ENCODE assay signal across 13 cellular contexts in the genomic region with DNA sequence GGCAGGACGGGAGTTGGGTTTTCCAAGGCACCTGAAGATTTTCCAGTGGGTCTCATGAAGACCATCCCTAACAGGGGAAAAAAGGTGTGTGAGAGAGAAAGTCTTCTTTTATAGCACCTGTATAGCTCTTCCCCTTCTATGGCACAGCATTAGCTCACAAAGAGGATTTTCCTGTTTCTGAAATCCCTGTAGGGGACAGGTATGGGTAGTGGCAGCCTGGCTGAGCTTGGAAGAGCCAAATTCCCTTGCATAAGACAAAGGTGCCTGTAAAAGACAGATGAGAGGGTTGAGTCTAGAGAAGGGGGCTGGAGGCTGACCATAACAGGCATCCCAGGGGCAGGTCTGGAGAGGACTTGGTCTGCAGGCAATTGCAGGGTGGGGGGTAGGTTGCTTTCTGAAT.
"Had no signal": no experiment of that assay in that cellular context is flagged by ENCODE, and none has a peak within 500 bp of the region (broad histone marks: within the 10 kb centered on the region; RNA-seq: fewer than 3 reads in every experiment).

No MANE protein-coding gene starts in this region.

- DNase-seq: activated CD4-positive, alpha-beta T cell treated with anti-CD3 and anti-CD28 coated beads, Interleukin-2, amount 50 U/mL, for 48 hours; activated CD8-positive, alpha-beta memory T cell treated with anti-CD3 and anti-CD28 coated beads, Interleukin-2, amount 10 ng/mL, durations not matched to agents 7 days and 5 days; activated naive CD4-positive, alpha-beta T cell treated with anti-CD3 and anti-CD28 coated beads for 36 hours; activated T-cell treated with anti-CD3 and anti-CD28 coated beads, Interleukin-2, amount 50 U/mL, for 1 hour; dorsolateral prefrontal cortex; kidney glomerular epithelial cell; nephron progenitor cell; ovary; WERI-Rb-1 had no signal

- H3K9me3 ChIP-seq: ascending aorta, ovary had no signal

- H3K4me3 ChIP-seq: ascending aorta, dorsolateral prefrontal cortex, ovary had no signal

- H3K4me3 Mint-ChIP-seq: activated CD8-positive, alpha-beta memory T cell treated with anti-CD3 and anti-CD28 coated beads, Interleukin-2, amount 10 ng/mL, durations not matched to agents 7 days and 5 days; activated naive CD4-positive, alpha-beta T cell treated with anti-CD3 and anti-CD28 coated beads for 36 hours; nephron progenitor cell; stimulated activated effector memory CD8-positive, alpha-beta T cell treated with anti-CD3 and anti-CD28 coated beads, Interleukin-12 subunit alpha, Interleukin-12 subunit beta, amount 100 ng/mL, for 72 hours had no signal

- ATAC-seq: activated CD8-positive, alpha-beta memory T cell treated with anti-CD3 and anti-CD28 coated beads, Interleukin-2, amount 10 ng/mL, durations not matched to agents 7 days and 5 days; foreskin keratinocyte; stimulated activated effector memory CD8-positive, alpha-beta T cell treated with anti-CD3 and anti-CD28 coated beads, Interleukin-12 subunit alpha, Interleukin-12 subunit beta, amount 100 ng/mL, for 72 hours had no signal

- H3K27me3 ChIP-seq: ascending aorta, foreskin keratinocyte, ovary had no signal

- H3K9me3 Mint-ChIP-seq: activated naive CD4-positive, alpha-beta T cell treated with anti-CD3 and anti-CD28 coated beads for 36 hours; activated T-helper 2 cell treated with anti-CD3 and anti-CD28 coated beads, Interferon-gamma antibody, Interleukin-2, Interleukin-4, amounts not matched to agents 10 μg/mL and 5 μg/mL and 100 μg/mL, durations not matched to agents 14 hours and 24 hours and 36 hours; nephron progenitor cell; stimulated activated effector memory CD8-positive, alpha-beta T cell treated with anti-CD3 and anti-CD28 coated beads, Interleukin-12 subunit alpha, Interleukin-12 subunit beta, amount 100 ng/mL, for 72 hours had no signal

- H3K27ac ChIP-seq: ascending aorta, foreskin keratinocyte, ovary, WERI-Rb-1 had no signal

- H3K36me3 ChIP-seq: ascending aorta, ovary, WERI-Rb-1 had no signal

- H3K27ac Mint-ChIP-seq: activated CD8-positive, alpha-beta memory T cell treated with anti-CD3 and anti-CD28 coated beads, Interleukin-2, amount 10 ng/mL, durations not matched to agents 7 days and 5 days; activated naive CD4-positive, alpha-beta T cell treated with anti-CD3 and anti-CD28 coated beads for 36 hours; activated T-helper 2 cell treated with anti-CD3 and anti-CD28 coated beads, Interferon-gamma antibody, Interleukin-2, Interleukin-4, amounts not matched to agents 10 μg/mL and 5 μg/mL and 100 μg/mL, durations not matched to agents 14 hours and 24 hours and 36 hours; nephron progenitor cell; stimulated activated effector memory CD8-positive, alpha-beta T cell treated with anti-CD3 and anti-CD28 coated beads, Interleukin-12 subunit alpha, Interleukin-12 subunit beta, amount 100 ng/mL, for 72 hours had no signal

- H3K36me3 Mint-ChIP-seq: activated CD8-positive, alpha-beta memory T cell treated with anti-CD3 and anti-CD28 coated beads, Interleukin-2, amount 10 ng/mL, durations not matched to agents 7 days and 5 days; stimulated activated effector memory CD8-positive, alpha-beta T cell treated with anti-CD3 and anti-CD28 coated beads, Interleukin-12 subunit alpha, Interleukin-12 subunit beta, amount 100 ng/mL, for 72 hours had no signal
